Comparison of ENCODE assay signal across 18 cellular contexts in the genomic region with DNA sequence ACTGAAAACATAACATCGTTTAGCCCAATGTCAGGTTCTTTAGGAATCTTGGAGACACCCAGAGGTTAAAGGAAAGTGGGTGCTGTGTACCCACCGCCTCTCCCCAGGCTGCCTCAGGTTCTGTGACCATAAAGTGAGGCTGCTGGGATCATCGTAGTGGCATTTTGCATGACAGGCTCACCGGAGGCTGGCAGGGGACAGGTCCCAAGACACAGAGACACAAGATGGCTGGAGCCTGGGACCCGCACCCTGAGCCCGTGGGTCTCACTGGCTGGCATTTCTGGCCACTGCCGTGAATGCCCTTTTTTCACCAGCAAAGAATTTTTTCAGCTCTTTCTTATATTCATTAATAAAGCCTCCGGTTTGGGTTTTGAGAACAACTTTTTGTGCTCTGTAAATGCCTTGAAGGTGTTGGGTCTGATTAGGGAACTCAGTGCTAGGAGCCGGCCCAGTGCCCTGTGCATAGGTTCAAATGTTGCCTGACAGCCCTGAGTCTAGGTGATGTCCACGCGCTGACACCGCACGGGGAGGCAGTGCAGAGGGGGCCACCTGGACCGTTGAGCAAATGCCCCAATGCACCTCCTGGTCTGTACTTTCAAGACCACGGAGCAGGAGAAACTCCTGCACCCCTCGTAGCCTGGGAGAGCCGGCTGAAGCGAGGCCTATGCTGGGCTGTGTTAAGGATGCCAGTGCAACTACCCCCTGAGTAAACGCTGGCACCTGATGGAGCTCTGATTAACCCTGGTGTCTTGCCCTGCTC.
DNase-seq lines count a peak whose midpoint lies in the region; ATAC-seq, FAIRE-seq and TF ChIP-seq lines count a peak whose summit lies in the region.
"Had no signal": no experiment of that assay in that cellular context is flagged by ENCODE, and none has a peak within 500 bp of the region (broad histone marks: within the 10 kb centered on the region; RNA-seq: fewer than 3 reads in every experiment).

No MANE protein-coding gene starts in this region.

- H3K27me3 ChIP-seq in osteoblast (ENCODE audit: insufficient read depth, low read length) (no peaks in the 10 kb centered on the region), aorta (ENCODE audit: control insufficient read depth in 1 of 2, insufficient read depth in 2 of 2, low read length in 1 of 2) (no peaks in the 10 kb centered on the region)

- no peak overlapping the region for H3K4me2 ChIP-seq in osteoblast (ENCODE audit: insufficient read depth, low read length)

- peak; percentile 61 for DNase-seq in chondrocyte (ENCODE audit: low spot score)
- DNase-seq in kidney: peak; percentile 28
- peak; percentile 31 for DNase-seq in osteoblast (ENCODE audit: insufficient read length, low spot score, missing footprints)
- peak; percentile 1 to 33 for DNase-seq in aorta
- no peak for DNase-seq in natural killer cell treated with Interleukin-12 subunit alpha and Interleukin-12 subunit beta and Interleukin-15 and Interleukin-18, amount 100 ng/mL, for 72 hours (ENCODE audit: low spot score)
- no peak for DNase-seq in NCI-H128 (lab: John Stamatoyannopoulos, UW; ENCODE audit: unreplicated experiment)
- no peak for DNase-seq in T-helper 2 cell treated with Interferon-gamma antibody and Interleukin-4, amounts not matched to agents 5 μg/mL and 100 μg/mL, for 36 hours (ENCODE audit: low spot score)
- DNase-seq: C1 segment of cervical spinal cord; Caco-2; CD4-positive, CD25-positive, alpha-beta regulatory T cell; CD8-positive, alpha-beta T cell; DMS153; DND-41; GM23248; H9 had no signal

- H3K4me3 Mint-ChIP-seq in chondrocyte (ENCODE audit: unreplicated experiment): no peak overlapping the region
- H3K4me3 Mint-ChIP-seq in natural killer cell treated with Interleukin-12 subunit alpha and Interleukin-12 subunit beta and Interleukin-15 and Interleukin-18, amount 100 ng/mL, for 72 hours: no peak overlapping the region
- no peak overlapping the region for H3K4me3 Mint-ChIP-seq in T-helper 2 cell treated with Interferon-gamma antibody and Interleukin-4, amounts not matched to agents 5 μg/mL and 100 μg/mL, for 36 hours
- H3K4me3 Mint-ChIP-seq: CD4-positive, CD25-positive, alpha-beta regulatory T cell; CD8-positive, alpha-beta T cell; H9 had no signal

- peaks cover 7% of the 10 kb centered on the region for H3K27me3 Mint-ChIP-seq in chondrocyte (ENCODE audit: low read depth)
- H3K27me3 Mint-ChIP-seq in natural killer cell treated with Interleukin-12 subunit alpha and Interleukin-12 subunit beta and Interleukin-15 and Interleukin-18, amount 100 ng/mL, for 72 hours: peaks cover 6 to 21% of the 10 kb centered on the region in 2 donors
- peaks cover 13% of the 10 kb centered on the region for H3K27me3 Mint-ChIP-seq in T-helper 2 cell treated with Interferon-gamma antibody and Interleukin-4, amounts not matched to agents 5 μg/mL and 100 μg/mL, for 36 hours (ENCODE audit: low read depth)

- H3K9ac ChIP-seq in kidney (ENCODE audit: low read length in 2 of 2): no peak overlapping the region
- H3K9ac ChIP-seq: GM23248 had no signal

- WGBS in aorta, 2 donors: 82 to 88% methylated on average over 19 of the region's 19 CpGs

- no peak for FAIRE-seq in kidney (lab: Jason Lieb, UNC)
- FAIRE-seq: G401.6, GM12892 had no signal

- no peaks in the 10 kb centered on the region for H3K36me3 ChIP-seq in kidney (ENCODE audit: control insufficient read depth in 1 of 2, insufficient read depth in 2 of 2, low read length in 2 of 2)
- no peaks in the 10 kb centered on the region for H3K36me3 ChIP-seq in osteoblast (ENCODE audit: insufficient read depth, low read length)
- H3K36me3 ChIP-seq in aorta (ENCODE audit: control insufficient read depth in 1 of 2, insufficient read depth in 2 of 2, low read length in 1 of 2): no peaks in the 10 kb centered on the region

- intact Hi-C loops in kidney (cut with DNase I): no loop called here
- intact Hi-C loops in aorta (cut with DNase I): no loop called here

- H3K4me1 Mint-ChIP-seq in chondrocyte (ENCODE audit: low read depth): no peaks in the 10 kb centered on the region
- H3K4me1 Mint-ChIP-seq in natural killer cell treated with Interleukin-12 subunit alpha and Interleukin-12 subunit beta and Interleukin-15 and Interleukin-18, amount 100 ng/mL, for 72 hours (ENCODE audit: low read depth in 2 of 2): no peaks in the 10 kb centered on the region
- no peaks in the 10 kb centered on the region for H3K4me1 Mint-ChIP-seq in T-helper 2 cell treated with Interferon-gamma antibody and Interleukin-4, amounts not matched to agents 5 μg/mL and 100 μg/mL, for 36 hours (ENCODE audit: low read depth)

- peaks cover 0 to 7% of the 10 kb centered on the region in 2 donors for H3K4me1 ChIP-seq in kidney (ENCODE audit: control insufficient read depth in 1 of 2, insufficient read depth in 1 of 2, low read depth in 1 of 2, low read length in 2 of 2)
- no peaks in the 10 kb centered on the region for H3K4me1 ChIP-seq in osteoblast (ENCODE audit: insufficient read depth, low read length)
- H3K4me1 ChIP-seq in aorta (ENCODE audit: control insufficient read depth in 1 of 2, insufficient read depth in 2 of 2, low read length in 2 of 2): no peaks in the 10 kb centered on the region
- H3K4me1 ChIP-seq: Caco-2 had no signal

- no peaks in the 10 kb centered on the region for H3K79me2 ChIP-seq in osteoblast (ENCODE audit: insufficient read depth, low read length)

- H3K9me3 ChIP-seq in kidney (ENCODE audit: control insufficient read depth in 1 of 2, low read length in 2 of 2) (no peaks in the 10 kb centered on the region), osteoblast (ENCODE audit: low read depth, low read length) (no peaks in the 10 kb centered on the region), aorta (ENCODE audit: control insufficient read depth, low read length) (no peaks in the 10 kb centered on the region)
- H3K9me3 ChIP-seq: Caco-2 had no signal

- no peaks in the 10 kb centered on the region for H3K36me3 Mint-ChIP-seq in chondrocyte (ENCODE audit: low read depth)
- no peaks in the 10 kb centered on the region for H3K36me3 Mint-ChIP-seq in natural killer cell treated with Interleukin-12 subunit alpha and Interleukin-12 subunit beta and Interleukin-15 and Interleukin-18, amount 100 ng/mL, for 72 hours
- H3K36me3 Mint-ChIP-seq in T-helper 2 cell treated with Interferon-gamma antibody and Interleukin-4, amounts not matched to agents 5 μg/mL and 100 μg/mL, for 36 hours (ENCODE audit: low read depth): no peaks in the 10 kb centered on the region
- H3K36me3 Mint-ChIP-seq: CD4-positive, CD25-positive, alpha-beta regulatory T cell; CD8-positive, alpha-beta T cell had no signal

- H3K27ac Mint-ChIP-seq in chondrocyte (ENCODE audit: unreplicated experiment): no peak overlapping the region
- no peak overlapping the region for H3K27ac Mint-ChIP-seq in natural killer cell treated with Interleukin-12 subunit alpha and Interleukin-12 subunit beta and Interleukin-15 and Interleukin-18, amount 100 ng/mL, for 72 hours
- H3K27ac Mint-ChIP-seq in T-helper 2 cell treated with Interferon-gamma antibody and Interleukin-4, amounts not matched to agents 5 μg/mL and 100 μg/mL, for 36 hours: no peak overlapping the region
- H3K27ac Mint-ChIP-seq: CD4-positive, CD25-positive, alpha-beta regulatory T cell; CD8-positive, alpha-beta T cell; H9 had no signal

- no peak for TF ChIP-seq CTCF in chondrocyte (IDR thresholded peaks at IDR 0.05)
- TF ChIP-seq CTCF in kidney (IDR thresholded peaks at IDR 0.05; ENCODE audit: borderline replicate concordance, extremely low read depth, insufficient read depth): no peak
- TF ChIP-seq CTCF in osteoblast (IDR thresholded peaks at IDR 0.05; ENCODE audit: extremely low read depth, low read depth, low read length): no peak

- ATAC-seq in aorta (ENCODE audit: low FRiP score): no peak
- ATAC-seq in natural killer cell treated with Interleukin-12 subunit alpha and Interleukin-12 subunit beta and Interleukin-15 and Interleukin-18, amount 100 ng/mL, for 72 hours: no peak
- ATAC-seq: CD8-positive, alpha-beta T cell; HCT116 had no signal

- H4K20me1 ChIP-seq in osteoblast (ENCODE audit: insufficient read depth, low read length): no peaks in the 10 kb centered on the region

- H3K9me3 Mint-ChIP-seq in chondrocyte (ENCODE audit: low read depth): no peaks in the 10 kb centered on the region
- H3K9me3 Mint-ChIP-seq in natural killer cell treated with Interleukin-12 subunit alpha and Interleukin-12 subunit beta and Interleukin-15 and Interleukin-18, amount 100 ng/mL, for 72 hours: no peaks in the 10 kb centered on the region
- H3K9me3 Mint-ChIP-seq in T-helper 2 cell treated with Interferon-gamma antibody and Interleukin-4, amounts not matched to agents 5 μg/mL and 100 μg/mL, for 36 hours: no peaks in the 10 kb centered on the region
- H3K9me3 Mint-ChIP-seq: CD4-positive, CD25-positive, alpha-beta regulatory T cell; CD8-positive, alpha-beta T cell; H9 had no signal

- H3K27ac ChIP-seq in kidney (ENCODE audit: low read depth in 2 of 2, low read length in 2 of 2) (no peak overlapping the region), osteoblast (ENCODE audit: low read depth, low read length) (no peak overlapping the region), aorta (ENCODE audit: low read depth in 1 of 2, low read length in 2 of 2) (no peak overlapping the region)
- H3K27ac ChIP-seq: GM23248 had no signal

- no peak overlapping the region for H2AFZ ChIP-seq in osteoblast (ENCODE audit: low read length)
- H2AFZ ChIP-seq: GM23248 had no signal

- H3K4me3 ChIP-seq in kidney (ENCODE audit: low read length in 2 of 2) (no peak overlapping the region), osteoblast (ENCODE audit: insufficient read depth, low read length) (no peak overlapping the region), aorta (ENCODE audit: low read length in 2 of 2) (no peak overlapping the region)
- H3K4me3 ChIP-seq: GM23248 had no signal

Comparison
In these comparisons a context has a peak if more than half of its experiments do, and no peak if none do; other contexts are left out.
1. DNase-seq: peak in chondrocyte (single experiment), kidney (single experiment), osteoblast (single experiment) and aorta (2 of 2); none in natural killer cell treated with Interleukin-12 subunit alpha and Interleukin-12 subunit beta and Interleukin-15 and Interleukin-18, amount 100 ng/mL, for 72 hours (single experiment), NCI-H128 (single experiment) and T-helper 2 cell treated with Interferon-gamma antibody and Interleukin-4, amounts not matched to agents 5 μg/mL and 100 μg/mL, for 36 hours (single experiment).